In the genomic region with DNA sequence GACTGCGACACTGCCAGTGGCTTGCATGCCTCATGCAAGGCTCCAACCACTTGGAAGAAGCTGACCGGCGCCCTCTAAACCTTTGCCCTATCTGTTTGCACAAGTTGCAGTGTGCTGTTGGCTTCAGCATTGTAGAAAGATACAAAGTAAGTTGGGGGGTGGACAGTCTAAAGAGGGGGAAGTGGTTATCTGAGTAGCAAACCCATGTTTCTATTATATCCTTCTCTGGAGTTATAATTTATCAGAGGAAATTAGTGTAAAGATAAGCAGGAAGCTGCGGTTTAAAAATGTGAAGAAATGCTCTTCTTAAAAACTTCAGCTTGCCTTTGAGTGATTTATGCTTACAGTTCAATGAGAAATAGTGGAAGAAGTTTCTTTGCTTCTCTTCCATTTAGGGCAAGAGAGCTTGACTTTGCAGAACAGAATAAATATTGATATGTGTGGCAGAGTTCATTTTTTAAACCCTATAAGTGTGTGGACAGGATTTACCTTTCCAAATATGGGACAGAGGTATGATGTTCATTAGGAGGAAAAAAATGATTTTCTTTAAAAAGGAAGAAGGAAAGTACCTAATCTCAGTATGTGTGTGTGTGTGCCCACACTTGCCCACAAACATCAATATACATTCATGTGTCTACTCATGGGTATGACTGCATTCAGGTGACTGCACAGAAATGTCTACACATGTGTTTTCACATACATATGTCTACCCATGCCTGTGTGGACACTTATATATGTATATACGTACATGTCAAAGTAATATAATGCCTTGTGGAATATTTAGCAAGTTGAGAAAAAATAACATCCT, we compare ENCODE assay signal across 14 cellular contexts. TPM values are rescaled to one million over a fixed set of nuclear protein-coding genes. Genes with fewer than 3 reads are reported as not detected.
DNase-seq lines count a peak whose midpoint lies in the region; ATAC-seq and TF ChIP-seq lines count a peak whose summit lies in the region.
"Had no signal": no experiment of that assay in that cellular context is flagged by ENCODE, and none has a peak within 500 bp of the region (broad histone marks: within the 10 kb centered on the region; RNA-seq: fewer than 3 reads in every experiment).

No MANE protein-coding gene starts in this region.

- CTCF ChIA-PET in HEK293T (lab: Yijun Ruan, JAX): no interaction called here

- H3K27ac Mint-ChIP-seq in T-helper 2 cell treated with Interferon-gamma antibody and Interleukin-4, amounts not matched to agents 5 μg/mL and 100 μg/mL, for 36 hours: peak overlapping the region; percentile 82

- H3K36me3 Mint-ChIP-seq in T-helper 2 cell treated with Interferon-gamma antibody and Interleukin-4, amounts not matched to agents 5 μg/mL and 100 μg/mL, for 36 hours (ENCODE audit: low read depth): peaks cover 66% of the 10 kb centered on the region

- TF ChIP-seq CTCF in fibroblast of villous mesenchyme (IDR thresholded peaks at IDR 0.05; ENCODE audit: insufficient read depth, low read depth, low read length): no peak

- no peak overlapping the region for H3K4me3 ChIP-seq in fibroblast of villous mesenchyme (ENCODE audit: low read depth, low read length)
- H3K4me3 ChIP-seq: coronary artery, HAP-1 had no signal

- peaks cover 74% of the 10 kb centered on the region for H3K4me1 Mint-ChIP-seq in T-helper 2 cell treated with Interferon-gamma antibody and Interleukin-4, amounts not matched to agents 5 μg/mL and 100 μg/mL, for 36 hours (ENCODE audit: low read depth)

- H3K9me3 Mint-ChIP-seq in T-helper 2 cell treated with Interferon-gamma antibody and Interleukin-4, amounts not matched to agents 5 μg/mL and 100 μg/mL, for 36 hours: no peaks in the 10 kb centered on the region

- ATAC-seq in HG02852 (IDR thresholded peaks at IDR 0.05; ENCODE audit: unreplicated experiment): no peak

- no peaks in the 10 kb centered on the region for H3K27me3 Mint-ChIP-seq in T-helper 2 cell treated with Interferon-gamma antibody and Interleukin-4, amounts not matched to agents 5 μg/mL and 100 μg/mL, for 36 hours (ENCODE audit: low read depth)

- DNase-seq in stimulated activated CD4-positive, alpha-beta T cell treated with anti-CD3 and anti-CD28 coated beads, Interleukin-4, amount 100 ng/mL, for 24 hours: peak; percentile 41
- no peak for DNase-seq in stimulated activated CD4-positive, alpha-beta T cell treated with anti-CD3 and anti-CD28 coated beads, Interleukin-4, amount 100 ng/mL, for 1 hour
- no peak for DNase-seq in T-helper 2 cell treated with Interferon-gamma antibody and Interleukin-4, amounts not matched to agents 5 μg/mL and 100 μg/mL, for 36 hours (ENCODE audit: low spot score)
- peak; percentile 28 for DNase-seq in fibroblast of villous mesenchyme (ENCODE audit: low read depth)
- DNase-seq in HEK293T (ENCODE audit: extremely low spot score): no peak
- no peak for DNase-seq in NCI-H187 (lab: John Stamatoyannopoulos, UW)
- DNase-seq in glomerular visceral epithelial cell (ENCODE audit: extremely low spot score): no peak
- DNase-seq: left cardiac atrium; NCI-H774; nucleus accumbens; stimulated activated CD4-positive, alpha-beta T cell treated with anti-CD3 and anti-CD28 coated beads, Interleukin-15, amount 100 ng/mL, for 24 hours had no signal

- POLR2A ChIA-PET in HEK293T (lab: Yijun Ruan, JAX): no interaction called here

- peak overlapping the region; percentile 24 for H3K4me3 Mint-ChIP-seq in T-helper 2 cell treated with Interferon-gamma antibody and Interleukin-4, amounts not matched to agents 5 μg/mL and 100 μg/mL, for 36 hours

TF ChIP-seq in HEK293T, 16 proteins besides CTCF, POLR2A, EP300 and RAD21:
- no peak for TF ChIP-seq FOXM1 (IDR thresholded peaks at IDR 0.05; ENCODE audit: borderline replicate concordance)

RNA-seq across cellular contexts. Expression of gene AMZ2, which starts 8.1 kb away (rescaled TPM):
- 77.6 and 98.0 TPM in 2 replicates for total RNA-seq in fibroblast of villous mesenchyme

RNA-seq across cellular contexts. Expression of gene SLC16A6, which starts 35.0 kb away (rescaled TPM):
- total RNA-seq in fibroblast of villous mesenchyme: 1.6 and 2.2 TPM in 2 replicates

RNA-seq across cellular contexts. Expression of gene ARSG, which starts 35.4 kb away (rescaled TPM):
- total RNA-seq in fibroblast of villous mesenchyme: 4.5 and 5.6 TPM in 2 replicates

Comparison
In these comparisons a context has a peak if more than half of its experiments do, and no peak if none do; other contexts are left out.
1. DNase-seq: peak in stimulated activated CD4-positive, alpha-beta T cell treated with anti-CD3 and anti-CD28 coated beads, Interleukin-4, amount 100 ng/mL, for 24 hours (single experiment) and fibroblast of villous mesenchyme (single experiment); none in stimulated activated CD4-positive, alpha-beta T cell treated with anti-CD3 and anti-CD28 coated beads, Interleukin-4, amount 100 ng/mL, for 1 hour (single experiment), T-helper 2 cell treated with Interferon-gamma antibody and Interleukin-4, amounts not matched to agents 5 μg/mL and 100 μg/mL, for 36 hours (single experiment), HEK293T (single experiment), NCI-H187 (0 of 2) and glomerular visceral epithelial cell (single experiment).